Comparison of ENCODE assay signal across 1 cellular context in the genomic region with DNA sequence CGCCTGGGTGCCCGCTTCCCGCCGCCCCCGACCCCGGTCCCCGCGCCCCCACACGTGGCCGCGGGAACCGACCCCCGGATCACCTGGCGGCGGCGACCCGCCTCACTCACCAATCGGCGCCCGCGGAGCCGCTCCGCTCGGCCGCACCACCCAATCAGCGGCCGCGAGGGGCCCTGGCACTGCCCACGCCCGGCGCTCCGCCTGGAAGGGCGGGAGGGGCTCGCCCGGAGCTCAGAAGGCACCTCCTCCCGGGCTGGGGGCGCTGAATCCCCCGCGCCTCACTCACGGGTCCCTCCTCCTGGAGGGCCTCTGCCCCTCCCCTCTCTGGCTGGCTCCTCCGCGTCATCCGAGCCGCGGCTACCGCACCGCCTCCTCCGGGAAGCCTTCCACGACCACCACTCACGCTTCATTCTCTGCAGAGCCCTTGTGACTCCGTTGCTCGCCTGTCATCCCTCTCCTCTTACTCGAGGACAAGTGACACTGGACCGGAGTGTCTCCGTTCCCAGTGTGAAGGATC.
TF ChIP-seq lines count a peak whose summit lies in the region.

No MANE protein-coding gene starts in this region.

TF ChIP-seq in liver, 16 proteins besides CTCF, POLR2A, EP300 and RAD21 (continued from another document):
- TF ChIP-seq, protein P1, sequence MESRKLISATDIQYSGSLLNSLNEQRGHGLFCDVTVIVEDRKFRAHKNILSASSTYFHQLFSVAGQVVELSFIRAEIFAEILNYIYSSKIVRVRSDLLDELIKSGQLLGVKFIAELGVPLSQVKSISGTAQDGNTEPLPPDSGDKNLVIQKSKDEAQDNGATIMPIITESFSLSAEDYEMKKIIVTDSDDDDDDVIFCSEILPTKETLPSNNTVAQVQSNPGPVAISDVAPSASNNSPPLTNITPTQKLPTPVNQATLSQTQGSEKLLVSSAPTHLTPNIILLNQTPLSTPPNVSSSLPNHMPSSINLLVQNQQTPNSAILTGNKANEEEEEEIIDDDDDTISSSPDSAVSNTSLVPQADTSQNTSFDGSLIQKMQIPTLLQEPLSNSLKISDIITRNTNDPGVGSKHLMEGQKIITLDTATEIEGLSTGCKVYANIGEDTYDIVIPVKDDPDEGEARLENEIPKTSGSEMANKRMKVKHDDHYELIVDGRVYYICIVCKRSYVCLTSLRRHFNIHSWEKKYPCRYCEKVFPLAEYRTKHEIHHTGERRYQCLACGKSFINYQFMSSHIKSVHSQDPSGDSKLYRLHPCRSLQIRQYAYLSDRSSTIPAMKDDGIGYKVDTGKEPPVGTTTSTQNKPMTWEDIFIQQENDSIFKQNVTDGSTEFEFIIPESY (IDR thresholded peaks at IDR 0.05) = no peak
- no peak for TF ChIP-seq FOXA1 (IDR thresholded peaks at IDR 0.05)
- no peak for TF ChIP-seq SP1 (IDR thresholded peaks at IDR 0.05)
- TF ChIP-seq, protein P2, sequence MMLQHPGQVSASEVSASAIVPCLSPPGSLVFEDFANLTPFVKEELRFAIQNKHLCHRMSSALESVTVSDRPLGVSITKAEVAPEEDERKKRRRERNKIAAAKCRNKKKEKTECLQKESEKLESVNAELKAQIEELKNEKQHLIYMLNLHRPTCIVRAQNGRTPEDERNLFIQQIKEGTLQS (IDR thresholded peaks at IDR 0.05) = no peak
- TF ChIP-seq NR2F2 (IDR thresholded peaks at IDR 0.05) = no peak
- no peak for TF ChIP-seq HNF4G (IDR thresholded peaks at IDR 0.05)
- no peak for TF ChIP-seq TAF1 (conservative IDR thresholded peaks at IDR 0.05)
- no peak for TF ChIP-seq YY1 (IDR thresholded peaks at IDR 0.05)
- no peak for TF ChIP-seq JUND (IDR thresholded peaks at IDR 0.05)
- no peak for TF ChIP-seq RXRA (IDR thresholded peaks at IDR 0.05)
- TF ChIP-seq, protein P3, sequence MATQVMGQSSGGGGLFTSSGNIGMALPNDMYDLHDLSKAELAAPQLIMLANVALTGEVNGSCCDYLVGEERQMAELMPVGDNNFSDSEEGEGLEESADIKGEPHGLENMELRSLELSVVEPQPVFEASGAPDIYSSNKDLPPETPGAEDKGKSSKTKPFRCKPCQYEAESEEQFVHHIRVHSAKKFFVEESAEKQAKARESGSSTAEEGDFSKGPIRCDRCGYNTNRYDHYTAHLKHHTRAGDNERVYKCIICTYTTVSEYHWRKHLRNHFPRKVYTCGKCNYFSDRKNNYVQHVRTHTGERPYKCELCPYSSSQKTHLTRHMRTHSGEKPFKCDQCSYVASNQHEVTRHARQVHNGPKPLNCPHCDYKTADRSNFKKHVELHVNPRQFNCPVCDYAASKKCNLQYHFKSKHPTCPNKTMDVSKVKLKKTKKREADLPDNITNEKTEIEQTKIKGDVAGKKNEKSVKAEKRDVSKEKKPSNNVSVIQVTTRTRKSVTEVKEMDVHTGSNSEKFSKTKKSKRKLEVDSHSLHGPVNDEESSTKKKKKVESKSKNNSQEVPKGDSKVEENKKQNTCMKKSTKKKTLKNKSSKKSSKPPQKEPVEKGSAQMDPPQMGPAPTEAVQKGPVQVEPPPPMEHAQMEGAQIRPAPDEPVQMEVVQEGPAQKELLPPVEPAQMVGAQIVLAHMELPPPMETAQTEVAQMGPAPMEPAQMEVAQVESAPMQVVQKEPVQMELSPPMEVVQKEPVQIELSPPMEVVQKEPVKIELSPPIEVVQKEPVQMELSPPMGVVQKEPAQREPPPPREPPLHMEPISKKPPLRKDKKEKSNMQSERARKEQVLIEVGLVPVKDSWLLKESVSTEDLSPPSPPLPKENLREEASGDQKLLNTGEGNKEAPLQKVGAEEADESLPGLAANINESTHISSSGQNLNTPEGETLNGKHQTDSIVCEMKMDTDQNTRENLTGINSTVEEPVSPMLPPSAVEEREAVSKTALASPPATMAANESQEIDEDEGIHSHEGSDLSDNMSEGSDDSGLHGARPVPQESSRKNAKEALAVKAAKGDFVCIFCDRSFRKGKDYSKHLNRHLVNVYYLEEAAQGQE (IDR thresholded peaks at IDR 0.05) = no peak
